10 cellular contexts compared by ENCODE assay signal in the genomic region with DNA sequence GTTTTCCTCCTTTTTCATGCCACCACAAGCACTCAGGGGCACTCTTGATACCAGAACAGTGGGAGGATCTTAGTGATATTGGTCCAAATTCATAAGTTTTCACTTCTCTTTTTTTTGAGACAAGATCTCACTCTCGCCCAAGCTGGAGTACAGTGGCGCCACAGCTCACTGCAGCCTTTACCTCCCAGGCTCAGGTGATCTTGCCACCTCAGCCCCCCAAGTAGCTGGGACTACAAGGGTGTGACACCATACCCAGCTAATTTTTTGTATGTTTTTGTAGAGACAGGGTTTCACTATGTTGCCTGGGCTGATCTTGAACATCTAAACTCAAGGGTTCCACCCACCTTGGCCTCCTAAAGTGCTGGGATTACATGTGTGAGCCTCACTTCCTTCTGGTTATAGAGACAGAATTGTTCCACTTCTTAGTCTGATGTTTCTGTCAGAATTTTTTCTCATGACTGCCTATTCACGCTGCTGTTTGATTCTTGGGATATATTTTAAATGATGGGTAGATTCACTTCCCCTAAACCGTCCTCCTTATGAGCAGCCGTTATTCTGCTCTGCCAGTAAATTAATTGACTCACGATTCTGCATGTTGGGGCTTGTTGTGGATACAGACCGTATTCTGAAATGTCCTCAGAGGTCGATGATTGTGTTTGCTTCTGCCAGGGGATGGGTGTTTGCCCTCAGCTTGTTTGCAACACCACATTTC.
DNase-seq lines count a peak whose midpoint lies in the region; ATAC-seq and TF ChIP-seq lines count a peak whose summit lies in the region.
"Had no signal": no experiment of that assay in that cellular context is flagged by ENCODE, and none has a peak within 500 bp of the region (broad histone marks: within the 10 kb centered on the region; RNA-seq: fewer than 3 reads in every experiment).

No MANE protein-coding gene starts in this region.

- H3K4me3 ChIP-seq in coronary artery: no peak overlapping the region
- H3K4me3 ChIP-seq: gastrocnemius medialis had no signal

- DNase-seq in COLO668 (lab: John Stamatoyannopoulos, UW; ENCODE audit: unreplicated experiment): peak; percentile 12
- peak; percentile 83 for DNase-seq in SIG-M5 (lab: John Stamatoyannopoulos, UW)
- DNase-seq in DMS53 treated with DMSO at 0.1 percent for 48 hours (lab: John Stamatoyannopoulos, UW; ENCODE audit: unreplicated experiment): no peak
- DNase-seq in GM10266 (ENCODE audit: extremely low spot score): no peak
- DNase-seq in AG08395 (ENCODE audit: low spot score): no peak
- no peak for DNase-seq in coronary artery (ENCODE audit: low spot score)
- DNase-seq: gastrocnemius medialis had no signal

- ATAC-seq in GM19455 (IDR thresholded peaks at IDR 0.05; ENCODE audit: unreplicated experiment) (peak; percentile 78), HG03108 (IDR thresholded peaks at IDR 0.05; ENCODE audit: unreplicated experiment) (peak; percentile 71)
- ATAC-seq: gastrocnemius medialis had no signal

- TF ChIP-seq CTCF in GM10266 (IDR thresholded peaks at IDR 0.05; ENCODE audit: control insufficient read depth, insufficient read depth, low read depth, missing control alignments) (no peak), coronary artery (IDR thresholded peaks at IDR 0.05) (no peak)

- no peak overlapping the region for H3K27ac ChIP-seq in coronary artery
- H3K27ac ChIP-seq: C4-2B had no signal

Comparison
In these comparisons a context has a peak if more than half of its experiments do, and no peak if none do; other contexts are left out.
1. DNase-seq: peak in COLO668 (single experiment) and SIG-M5 (single experiment); none in DMS53 treated with DMSO at 0.1 percent for 48 hours (single experiment), GM10266 (single experiment), AG08395 (single experiment) and coronary artery (single experiment).